ENCODE assay signal across 17 cellular contexts in genomic region chr1:41769068-41769467, GRCh38.
"Had no signal": no experiment of that assay in that cellular context is flagged by ENCODE, and none has a peak within 500 bp of the region (broad histone marks: within the 10 kb centered on the region; RNA-seq: fewer than 3 reads in every experiment).

No MANE protein-coding gene starts in this region.

- DNase-seq: activated B cell treated with CpG ODN at 0.5 μM for 24 hours; activated CD4-positive, alpha-beta memory T cell treated with anti-CD3 and anti-CD28 coated beads, Interleukin-2, amount 10 ng/mL, durations not matched to agents 7 days and 5 days; activated CD4-positive, alpha-beta T cell treated with anti-CD3 and anti-CD28 coated beads for 48 hours; activated CD8-positive, alpha-beta memory T cell treated with anti-CD3 and anti-CD28 coated beads, Interleukin-2, amount 10 ng/mL, durations not matched to agents 7 days and 5 days; activated naive CD4-positive, alpha-beta T cell treated with anti-CD3 and anti-CD28 coated beads for 36 hours; activated T-cell treated with anti-CD3 and anti-CD28 coated beads, Interleukin-2, amount 50 U/mL, for 4 hours; brain microvascular endothelial cell; erythroblast; transverse colon had no signal

- H3K27ac ChIP-seq: brain microvascular endothelial cell, coronary artery, prostate gland, right atrium auricular region, transverse colon, vagina had no signal

- ATAC-seq: activated CD8-positive, alpha-beta memory T cell treated with anti-CD3 and anti-CD28 coated beads, Interleukin-2, amount 10 ng/mL, durations not matched to agents 7 days and 5 days; activated T-cell treated with anti-CD3 and anti-CD28 coated beads, Interleukin-2, amount 50 U/mL, for 4 hours had no signal

- H3K9me3 ChIP-seq: prostate gland, right atrium auricular region, suprapubic skin, transverse colon, vagina had no signal

- H3K4me1 ChIP-seq: prostate gland had no signal

- H3K4me3 ChIP-seq: coronary artery, prostate gland, right atrium auricular region, suprapubic skin, transverse colon, vagina had no signal

- H3K27me3 ChIP-seq: brain microvascular endothelial cell, right atrium auricular region, suprapubic skin, transverse colon, vagina had no signal

- FAIRE-seq: endometrium, frontal cortex, keratinocyte had no signal

- H3K36me3 ChIP-seq: brain microvascular endothelial cell, prostate gland, right atrium auricular region, suprapubic skin, transverse colon, vagina had no signal
